9 cellular contexts compared by ENCODE assay signal in genomic region chr7:1569440-1569832, GRCh38. TPM values are rescaled to one million over a fixed set of nuclear protein-coding genes. Genes with fewer than 3 reads are reported as not detected.
A peak's percentile ranks its signal among the peaks of the same experiment; 100 is the strongest.
DNase-seq lines count a peak whose midpoint lies in the region; ATAC-seq and TF ChIP-seq lines count a peak whose summit lies in the region.
"Had no signal": no experiment of that assay in that cellular context is flagged by ENCODE, and none has a peak within 500 bp of the region (broad histone marks: within the 10 kb centered on the region; RNA-seq: fewer than 3 reads in every experiment).

No MANE protein-coding gene starts in this region.

- H3K27me3 ChIP-seq in BE2C: no peaks in the 10 kb centered on the region
- H3K27me3 ChIP-seq in mammary epithelial cell (ENCODE audit: insufficient read depth, low read length): no peaks in the 10 kb centered on the region

- peak overlapping the region; percentile 85 for H3K4me2 ChIP-seq in mammary epithelial cell (ENCODE audit: insufficient read depth, low read depth, low read length)

- dilution Hi-C loops in mammary epithelial cell (cut with HindIII; ENCODE audit: low sequenced_read_pairs): loop anchor here (5.0 kb wide), 1 partner anchor 67 kb away; the partner anchor contains the start of gene INTS1

- peaks cover 0 to 16% of the 10 kb centered on the region in 2 donors for H3K36me3 Mint-ChIP-seq in naive B cell

- H3K4me1 ChIP-seq in BE2C (peaks cover 10% of the 10 kb centered on the region), mammary epithelial cell (ENCODE audit: insufficient read depth, low read length) (peaks cover 32% of the 10 kb centered on the region)

- H3K4me3 Mint-ChIP-seq in naive B cell: peak overlapping the region; percentile 78 to 93 (median 84)

- CTCF ChIA-PET in mammary epithelial cell (lab: Charles Lee; ENCODE audit: low non-redundant PET): no interaction called here

- H3K36me3 ChIP-seq in BE2C: peaks cover 11% of the 10 kb centered on the region
- peaks cover 7% of the 10 kb centered on the region for H3K36me3 ChIP-seq in mammary epithelial cell (ENCODE audit: insufficient read depth, low read length)

- peaks cover 8 to 45% (median 39%) of the 10 kb centered on the region in 3 donors for H3K4me1 Mint-ChIP-seq in naive B cell

- peak overlapping the region; percentile 67 for H3K27ac ChIP-seq in mammary epithelial cell (ENCODE audit: insufficient read depth, low read depth, low read length)

- H3K9ac ChIP-seq in mammary epithelial cell (ENCODE audit: insufficient read depth, low read length): peak overlapping the region; percentile 83

- BruUV-seq in mammary epithelial cell (replicated peaks; lab: Mats Ljungman, UMichigan): TSS peak; percentile 45

- in situ Hi-C loops in mammary epithelial cell (cut with MboI; ENCODE audit: low sequenced_read_pairs in 2 of 2): loop anchor here in 1 of 2 donors (25.0 kb wide), 1 partner anchor 793 kb away; the partner anchor contains the start of gene EIF3B

- peak overlapping the region in 5 of 6 donors; percentile 10 to 87 (median 69) for H3K27ac Mint-ChIP-seq in naive B cell

- no peaks in the 10 kb centered on the region for H4K20me1 ChIP-seq in mammary epithelial cell (ENCODE audit: insufficient read depth, low read length)

- intact Hi-C loops in mammary epithelial cell (cut with micrococcal nuclease): loop anchor here (1.0 kb wide), 1 partner anchor 10 kb away; no protein-coding TSS in a partner anchor

- WGBS in mammary epithelial cell (ENCODE audit: low coverage, missing lambda C conversion rate): 10% methylated on average over 15 of the region's 27 CpGs

- ATAC-seq in HG03439 (IDR thresholded peaks at IDR 0.05; ENCODE audit: unreplicated experiment) (peak; percentile 11), naive B cell (ENCODE audit: low read depth in 2 of 2) (peak; percentile 25 to 44), HG02571 (IDR thresholded peaks at IDR 0.05; ENCODE audit: unreplicated experiment) (no peak)

- no peak for TF ChIP-seq CTCF in BE2C (IDR thresholded peaks at IDR 0.05; ENCODE audit: low read depth, low read length)
- no peak for TF ChIP-seq CTCF in mammary epithelial cell (conservative IDR thresholded peaks at IDR 0.05 in 1 of 2, IDR thresholded peaks at IDR 0.05 in 1 of 2; ENCODE audit: extremely low read depth in 1 of 2, insufficient read depth in 1 of 2, low read depth in 1 of 2, low read length in 2 of 2)

- peak overlapping the region; percentile 98 for H2AFZ ChIP-seq in mammary epithelial cell (ENCODE audit: low read depth, low read length)

- H3K9me3 Mint-ChIP-seq in naive B cell: no peaks in the 10 kb centered on the region

- no peaks in the 10 kb centered on the region for H3K27me3 Mint-ChIP-seq in naive B cell

- H3K9me3 ChIP-seq in BE2C (no peaks in the 10 kb centered on the region), mammary epithelial cell (replicated peaks; ENCODE audit: insufficient read depth, low read length) (no peaks in the 10 kb centered on the region)

- H3K79me2 ChIP-seq in mammary epithelial cell (ENCODE audit: insufficient read depth, low read length): peaks cover 30% of the 10 kb centered on the region

- no peak for DNase-seq in BE2C
- no peak for DNase-seq in mammary epithelial cell
- no peak for DNase-seq in naive B cell
- no peak for DNase-seq in activated CD8-positive, alpha-beta memory T cell treated with anti-CD3 and anti-CD28 coated beads, Interleukin-2, amount 50 U/mL, for 4 hours
- no peak for DNase-seq in SKM-1 treated with dmso at 0.1 percent for 144 hours (lab: John Stamatoyannopoulos, UW; ENCODE audit: unreplicated experiment)
- DNase-seq in NCI-H446 treated with DMSO at 0.1 percent for 48 hours (lab: John Stamatoyannopoulos, UW): no peak

- H3K4me3 ChIP-seq in BE2C (ENCODE audit: low read depth, low read length): peak overlapping the region; percentile 91
- peak overlapping the region; percentile 84 to 93 (median 87) for H3K4me3 ChIP-seq in mammary epithelial cell (replicated peaks in 1 of 3; ENCODE audit: insufficient read depth in 1 of 3, low read depth in 2 of 3, low read length in 3 of 3)

RNA-seq across cellular contexts. Expression of gene PSMG3, which starts 0.4 kb away (rescaled TPM):
- 179 TPM for polyA plus RNA-seq in BE2C (2012; ENCODE audit: insufficient read depth, insufficient read length, low read depth)
- total RNA-seq in mammary epithelial cell: 10 to 100 TPM; 25.8 to 34.0 TPM
- 70.4 TPM for polyA plus RNA-seq in mammary epithelial cell
- polyA minus RNA-seq in mammary epithelial cell: 14.2 TPM
- polyA plus RNA-seq in naive B cell (ENCODE audit: low read depth in 6 of 6): 10 to 100 TPM; 24.2 to 43.4 (median 38.6) TPM

RNA-seq across cellular contexts. Expression of gene TMEM184A, which starts 13.4 kb away (rescaled TPM):
- polyA plus RNA-seq in BE2C (2012; ENCODE audit: insufficient read depth, insufficient read length, low read depth): 0.59 TPM
- 10 to 100 TPM in 1 of 2 donors, 1 to 10 TPM in 1; 9.2 to 15.1 TPM for total RNA-seq in mammary epithelial cell
- polyA plus RNA-seq in mammary epithelial cell (5.5 TPM), naive B cell (ENCODE audit: low read depth in 6 of 6) (under 1 TPM in 1 of 6 donors, not detected in 5; 0.16 TPM)
- polyA minus RNA-seq in mammary epithelial cell: 8.4 TPM
- total RNA-seq: pulmonary artery endothelial cell had no signal

RNA-seq across cellular contexts. Expression of gene MAFK, which starts 38.9 kb away (rescaled TPM):
- polyA plus RNA-seq in BE2C (2012; ENCODE audit: insufficient read depth, insufficient read length, low read depth): 1.6 TPM
- total RNA-seq in mammary epithelial cell: 10 to 100 TPM; 10.5 to 23.4 TPM
- polyA plus RNA-seq in mammary epithelial cell: 3.1 TPM
- polyA minus RNA-seq in mammary epithelial cell: 10.2 TPM
- 1 to 10 TPM in 1 of 6 donors, under 1 TPM in 5; 0.36 to 1.2 (median 0.66) TPM for polyA plus RNA-seq in naive B cell (ENCODE audit: low read depth in 6 of 6)
